In genomic region chr15:79724312-79724711, GRCh38 we compare ENCODE assay signal across 16 cellular contexts.
DNase-seq lines count a peak whose midpoint lies in the region; ATAC-seq and TF ChIP-seq lines count a peak whose summit lies in the region.
"Had no signal": no experiment of that assay in that cellular context is flagged by ENCODE, and none has a peak within 500 bp of the region (broad histone marks: within the 10 kb centered on the region; RNA-seq: fewer than 3 reads in every experiment).

No MANE protein-coding gene starts in this region.

- no peak for TF ChIP-seq CTCF in astrocyte of the cerebellum (IDR thresholded peaks at IDR 0.05; ENCODE audit: low read depth, low read length, missing control alignments)

- in situ Hi-C loops in astrocyte of the cerebellum (cut with HindIII; ENCODE audit: low sequenced_read_pairs), result no loop called here

- DNase-seq in AG20443 (ENCODE audit: low spot score) (peak; percentile 72), MV-4-11 (lab: John Stamatoyannopoulos, UW) (peak; percentile 75), astrocyte of the cerebellum (ENCODE audit: low read depth) (peak; percentile 51), inferior parietal cortex (ENCODE audit: extremely low spot score) (peak; percentile 14)
- no peak for DNase-seq in effector CD8-positive, alpha-beta T cell (lab: John Stamatoyannopoulos, UW)
- no peak for DNase-seq in activated CD8-positive, alpha-beta memory T cell treated with anti-CD3 and anti-CD28 coated beads, Interleukin-2, amount 50 U/mL, for 4 hours
- DNase-seq: activated CD8-positive, alpha-beta memory T cell treated with anti-CD3 and anti-CD28 coated beads for 24 hours; DND-41; kidney; NCI-H1048; psoas muscle; T-helper 9 cell had no signal

- ATAC-seq in GM18498 (IDR thresholded peaks at IDR 0.05; ENCODE audit: unreplicated experiment), result no peak
- ATAC-seq in GM18870 (IDR thresholded peaks at IDR 0.05; ENCODE audit: unreplicated experiment), result no peak
- ATAC-seq: GM23338, Panc1, psoas muscle had no signal

- no peak overlapping the region for H3K4me3 ChIP-seq in astrocyte of the cerebellum (ENCODE audit: low read depth, low read length)
- H3K4me3 ChIP-seq: GM23338, psoas muscle had no signal

Comparison
In these comparisons a context has a peak if more than half of its experiments do, and no peak if none do; other contexts are left out.
1. DNase-seq: peak in AG20443 (single experiment), MV-4-11 (single experiment), astrocyte of the cerebellum (single experiment) and inferior parietal cortex (single experiment); none in effector CD8-positive, alpha-beta T cell (single experiment) and activated CD8-positive, alpha-beta memory T cell treated with anti-CD3 and anti-CD28 coated beads, Interleukin-2, amount 50 U/mL, for 4 hours (single experiment).